In the genomic region with DNA sequence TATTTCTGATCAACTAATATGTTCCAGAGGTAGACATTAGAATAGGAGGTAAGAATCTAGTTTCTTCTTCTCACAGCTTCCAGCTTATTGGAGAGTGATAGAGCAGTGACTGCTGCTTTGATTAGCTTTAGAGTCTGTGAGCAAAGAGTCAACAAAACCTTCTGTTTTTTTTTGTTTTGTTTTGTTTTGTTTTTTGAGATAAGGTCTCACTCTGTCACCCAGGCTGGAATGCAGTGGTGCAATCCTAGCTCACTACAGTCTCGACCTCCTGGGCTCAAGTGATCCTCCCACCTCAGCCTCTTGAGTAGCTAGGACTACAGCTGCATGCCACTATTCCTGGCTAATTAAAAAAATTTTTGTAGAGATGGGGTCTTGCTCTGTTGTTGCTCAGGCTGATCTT, we compare ENCODE assay signal across 15 cellular contexts. TPM values are rescaled to one million over a fixed set of nuclear protein-coding genes. Genes with fewer than 3 reads are reported as not detected.
DNase-seq lines count a peak whose midpoint lies in the region; ATAC-seq and TF ChIP-seq lines count a peak whose summit lies in the region.
"Had no signal": no experiment of that assay in that cellular context is flagged by ENCODE, and none has a peak within 500 bp of the region (broad histone marks: within the 10 kb centered on the region; RNA-seq: fewer than 3 reads in every experiment).

No MANE protein-coding gene starts in this region.

- no peaks in the 10 kb centered on the region for H3K9me2 ChIP-seq in Loucy (replicated peaks; ENCODE audit: low read depth, low read length)

- ATAC-seq in GM21825 (IDR thresholded peaks at IDR 0.05; ENCODE audit: unreplicated experiment) = no peak
- ATAC-seq: CD8-positive, alpha-beta T cell had no signal

- no peak overlapping the region for H3K4me3 Mint-ChIP-seq in Calu3 (ENCODE audit: low read depth, unreplicated experiment)
- H3K4me3 Mint-ChIP-seq: B cell; CD8-positive, alpha-beta T cell; H9 had no signal

- H3K27me3 ChIP-seq in Loucy (ENCODE audit: insufficient read depth, low read length, poor library complexity, severe bottlenecking) = no peaks in the 10 kb centered on the region
- no peaks in the 10 kb centered on the region for H3K27me3 ChIP-seq in brain microvascular endothelial cell (replicated peaks)
- H3K27me3 ChIP-seq in osteoblast (ENCODE audit: insufficient read depth, low read length) = peaks cover 4% of the 10 kb centered on the region
- H3K27me3 ChIP-seq: BLaER1 treated with 17β-estradiol and CSF1 and Interleukin-3, amounts not matched to agents 10 nM and 100 nM had no signal

- no peaks in the 10 kb centered on the region for H3F3A ChIP-seq in Loucy (ENCODE audit: low read depth)

- peaks cover 8% of the 10 kb centered on the region for H3K4me1 Mint-ChIP-seq in Calu3 (ENCODE audit: low read depth, unreplicated experiment)
- H3K4me1 Mint-ChIP-seq: H9 had no signal

- H3K4me1 ChIP-seq in Loucy (ENCODE audit: insufficient read depth, low read length, poor library complexity, severe bottlenecking) (peaks cover 6% of the 10 kb centered on the region), osteoblast (ENCODE audit: insufficient read depth, low read length) (no peaks in the 10 kb centered on the region)

- H3K9me3 ChIP-seq in Loucy (ENCODE audit: insufficient read depth, low read depth, low read length) (no peaks in the 10 kb centered on the region), osteoblast (ENCODE audit: low read depth, low read length) (no peaks in the 10 kb centered on the region)
- H3K9me3 ChIP-seq: BLaER1 treated with 17β-estradiol and CSF1 and Interleukin-3, amounts not matched to agents 10 nM and 100 nM had no signal

- H3K27ac ChIP-seq in brain microvascular endothelial cell = no peak overlapping the region
- no peak overlapping the region for H3K27ac ChIP-seq in osteoblast (ENCODE audit: low read depth, low read length)
- H3K27ac ChIP-seq: BLaER1 treated with 17β-estradiol and CSF1 and Interleukin-3, amounts not matched to agents 10 nM and 100 nM had no signal

- no TSS peak for BruUV-seq in Calu3 (replicated peaks; lab: Mats Ljungman, UMichigan)

- no peaks in the 10 kb centered on the region for H3K36me3 Mint-ChIP-seq in Calu3 (ENCODE audit: insufficient read depth, unreplicated experiment)
- H3K36me3 Mint-ChIP-seq: CD8-positive, alpha-beta T cell had no signal

- CTCF ChIA-PET in Calu3 (lab: Charles Lee) = no interaction called here

- H3K79me2 ChIP-seq in Loucy (ENCODE audit: insufficient read depth, low read length) = no peaks in the 10 kb centered on the region
- H3K79me2 ChIP-seq in osteoblast (ENCODE audit: insufficient read depth, low read length) = no peaks in the 10 kb centered on the region

- DNase-seq in Calu3 (peak; percentile 12), brain microvascular endothelial cell (peak; percentile 1), left kidney (ENCODE audit: low read depth, low spot score) (peak; percentile 9), DMS79 treated with DMSO at 0.1 percent for 48 hours (lab: John Stamatoyannopoulos, UW) (no peak), SW480 (ENCODE audit: low spot score) (no peak), osteoblast (ENCODE audit: insufficient read length, low spot score, missing footprints) (no peak)
- DNase-seq: CD8-positive, alpha-beta T cell; GF-D8; H9 had no signal

- intact Hi-C loops in Calu3 (cut with micrococcal nuclease; ENCODE audit: unreplicated experiment) = no loop called here

- H2AFZ ChIP-seq in Loucy (ENCODE audit: low read length) = peak overlapping the region; percentile 53; the same call in 1 of the 2 replicates
- no peak overlapping the region for H2AFZ ChIP-seq in osteoblast (ENCODE audit: low read length)

- no peaks in the 10 kb centered on the region for H3K9me3 Mint-ChIP-seq in Calu3 (ENCODE audit: low read depth, unreplicated experiment)
- H3K9me3 Mint-ChIP-seq: CD8-positive, alpha-beta T cell; H9 had no signal

- no peak for TF ChIP-seq CTCF in Calu3 (IDR thresholded peaks at IDR 0.05; ENCODE audit: unreplicated experiment)
- no peak for TF ChIP-seq CTCF in Loucy (conservative IDR thresholded peaks at IDR 0.05; ENCODE audit: low read length)
- no peak for TF ChIP-seq CTCF in brain microvascular endothelial cell (IDR thresholded peaks at IDR 0.05; ENCODE audit: low read depth, low read length, missing control alignments)
- TF ChIP-seq CTCF in osteoblast (IDR thresholded peaks at IDR 0.05; ENCODE audit: extremely low read depth, low read depth, low read length) = no peak

- H4K20me1 ChIP-seq in Loucy (ENCODE audit: insufficient read depth, low read length, poor library complexity, severe bottlenecking) = no peaks in the 10 kb centered on the region
- no peaks in the 10 kb centered on the region for H4K20me1 ChIP-seq in osteoblast (ENCODE audit: insufficient read depth, low read length)
- H4K20me1 ChIP-seq: BLaER1 treated with 17β-estradiol and CSF1 and Interleukin-3, amounts not matched to agents 10 nM and 100 nM had no signal

- no peak overlapping the region for H3K9ac ChIP-seq in Loucy (ENCODE audit: low read depth, low read length, poor library complexity, severe bottlenecking)
- H3K9ac ChIP-seq: BLaER1 treated with 17β-estradiol and CSF1 and Interleukin-3, amounts not matched to agents 10 nM and 100 nM had no signal

- H3K4me2 ChIP-seq in Loucy (ENCODE audit: low read depth, low read length, poor library complexity, severe bottlenecking) = no peak overlapping the region
- H3K4me2 ChIP-seq in osteoblast (ENCODE audit: insufficient read depth, low read length) = no peak overlapping the region
- H3K4me2 ChIP-seq: BLaER1 treated with 17β-estradiol and CSF1 and Interleukin-3, amounts not matched to agents 10 nM and 100 nM had no signal

- H3K27me3 Mint-ChIP-seq in Calu3 (ENCODE audit: unreplicated experiment) = no peaks in the 10 kb centered on the region
- H3K27me3 Mint-ChIP-seq: B cell had no signal

- in situ Hi-C loops in brain microvascular endothelial cell (cut with HindIII; ENCODE audit: low pct_ligation_motif_present, low sequenced_read_pairs) = no loop called here

- H3K4me3 ChIP-seq in Loucy (ENCODE audit: low read length, poor library complexity, severe bottlenecking) (no peak overlapping the region), brain microvascular endothelial cell (ENCODE audit: low read depth, low read length) (no peak overlapping the region), osteoblast (ENCODE audit: insufficient read depth, low read length) (no peak overlapping the region)
- H3K4me3 ChIP-seq: BLaER1 treated with 17β-estradiol and CSF1 and Interleukin-3, amounts not matched to agents 10 nM and 100 nM had no signal

- H3K27ac Mint-ChIP-seq in Calu3 (ENCODE audit: unreplicated experiment) = no peak overlapping the region
- H3K27ac Mint-ChIP-seq: B cell; CD8-positive, alpha-beta T cell; H9 had no signal

- H3K36me3 ChIP-seq in Loucy (ENCODE audit: insufficient read depth, low read length) (no peaks in the 10 kb centered on the region), brain microvascular endothelial cell (replicated peaks) (no peaks in the 10 kb centered on the region), osteoblast (ENCODE audit: insufficient read depth, low read length) (no peaks in the 10 kb centered on the region)
- H3K36me3 ChIP-seq: BLaER1 treated with 17β-estradiol and CSF1 and Interleukin-3, amounts not matched to agents 10 nM and 100 nM had no signal

RNA-seq across cellular contexts. Expression of gene TSBP1, which starts 39.3 kb away (rescaled TPM):
- not detected in 2 replicates for total RNA-seq in Calu3 (2022)
- total RNA-seq in osteoblast = not detected in 2 replicates
- total RNA-seq: A172; B cell; CD8-positive, alpha-beta T cell; H1; H9 had no signal

Comparison
In these comparisons a context has a peak if more than half of its experiments do, and no peak if none do; other contexts are left out.
1. DNase-seq: peak in Calu3 (single experiment), brain microvascular endothelial cell (single experiment) and left kidney (single experiment); none in DMS79 treated with DMSO at 0.1 percent for 48 hours (single experiment), SW480 (single experiment) and osteoblast (single experiment).